In genomic region chr17:72447251-72447640, GRCh38 we compare ENCODE assay signal across 1 cellular context.
TF ChIP-seq lines count a peak whose summit lies in the region.

No MANE protein-coding gene starts in this region.

TF ChIP-seq in HepG2, 621 proteins besides CTCF, POLR2A, EP300 and RAD21 (continued from another document and continues in another):
- TF ChIP-seq POGK (CRISPR knock-in tag; conservative IDR thresholded peaks at IDR 0.05) = peak; percentile 70
- no peak for TF ChIP-seq ZNF776 (CRISPR knock-in tag; IDR thresholded peaks at IDR 0.05)
- peak; percentile 85 for TF ChIP-seq HNF4A (CRISPR knock-in tag; IDR thresholded peaks at IDR 0.05)
- peak; percentile 85 for TF ChIP-seq SMAD3 (CRISPR knock-in tag; IDR thresholded peaks at IDR 0.05)
- no peak; the same call in 1 of the 2 replicates for TF ChIP-seq SP4 (CRISPR knock-in tag; IDR thresholded peaks at IDR 0.05)
- no peak for TF ChIP-seq RORA (CRISPR knock-in tag; IDR thresholded peaks at IDR 0.05)
- TF ChIP-seq ZNF546 (CRISPR knock-in tag; conservative IDR thresholded peaks at IDR 0.05) = no peak
- TF ChIP-seq, protein P1, sequence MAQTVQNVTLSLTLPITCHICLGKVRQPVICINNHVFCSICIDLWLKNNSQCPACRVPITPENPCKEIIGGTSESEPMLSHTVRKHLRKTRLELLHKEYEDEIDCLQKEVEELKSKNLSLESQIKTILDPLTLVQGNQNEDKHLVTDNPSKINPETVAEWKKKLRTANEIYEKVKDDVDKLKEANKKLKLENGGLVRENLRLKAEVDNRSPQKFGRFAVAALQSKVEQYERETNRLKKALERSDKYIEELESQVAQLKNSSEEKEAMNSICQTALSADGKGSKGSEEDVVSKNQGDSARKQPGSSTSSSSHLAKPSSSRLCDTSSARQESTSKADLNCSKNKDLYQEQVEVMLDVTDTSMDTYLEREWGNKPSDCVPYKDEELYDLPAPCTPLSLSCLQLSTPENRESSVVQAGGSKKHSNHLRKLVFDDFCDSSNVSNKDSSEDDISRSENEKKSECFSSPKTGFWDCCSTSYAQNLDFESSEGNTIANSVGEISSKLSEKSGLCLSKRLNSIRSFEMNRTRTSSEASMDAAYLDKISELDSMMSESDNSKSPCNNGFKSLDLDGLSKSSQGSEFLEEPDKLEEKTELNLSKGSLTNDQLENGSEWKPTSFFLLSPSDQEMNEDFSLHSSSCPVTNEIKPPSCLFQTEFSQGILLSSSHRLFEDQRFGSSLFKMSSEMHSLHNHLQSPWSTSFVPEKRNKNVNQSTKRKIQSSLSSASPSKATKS (CRISPR knock-in tag; IDR thresholded peaks at IDR 0.05) = no peak
- TF ChIP-seq MED13 (CRISPR knock-in tag; IDR thresholded peaks at IDR 0.05) = peak; percentile 78; the same call in 1 of the 2 replicates
- TF ChIP-seq NFE2L1 (CRISPR knock-in tag; IDR thresholded peaks at IDR 0.05; ENCODE audit: borderline replicate concordance) = no peak
- TF ChIP-seq MIER3 (CRISPR knock-in tag; IDR thresholded peaks at IDR 0.05; ENCODE audit: borderline replicate concordance) = no peak
- TF ChIP-seq THAP7 (CRISPR knock-in tag; IDR thresholded peaks at IDR 0.05) = no peak
- no peak for TF ChIP-seq ZNF749 (CRISPR knock-in tag; IDR thresholded peaks at IDR 0.05; ENCODE audit: borderline replicate concordance)
- peak; percentile 41; the same call in 1 of the 2 replicates for TF ChIP-seq ARID4A (CRISPR knock-in tag; IDR thresholded peaks at IDR 0.05; ENCODE audit: borderline replicate concordance)
- TF ChIP-seq ZNF382 (CRISPR knock-in tag; IDR thresholded peaks at IDR 0.05; ENCODE audit: borderline replicate concordance) = no peak
- peak; percentile 99 for TF ChIP-seq RXRB (CRISPR knock-in tag; IDR thresholded peaks at IDR 0.05; ENCODE audit: borderline replicate concordance)
- no peak for TF ChIP-seq ZBTB21 (CRISPR knock-in tag; IDR thresholded peaks at IDR 0.05)
- TF ChIP-seq ZNF792 (CRISPR knock-in tag; IDR thresholded peaks at IDR 0.05) = no peak
- TF ChIP-seq ELF4 (CRISPR knock-in tag; IDR thresholded peaks at IDR 0.05; ENCODE audit: borderline replicate concordance) = peak; percentile 50; the same call in 1 of the 2 replicates
- TF ChIP-seq ZSCAN20 (CRISPR knock-in tag; IDR thresholded peaks at IDR 0.05; ENCODE audit: borderline replicate concordance) = 0 out of 2 replicates have a peak, but pooled peaks have one; percentile 5
- peak; percentile 54; the same call in 1 of the 2 replicates for TF ChIP-seq ZBED4 (CRISPR knock-in tag; IDR thresholded peaks at IDR 0.05; ENCODE audit: borderline replicate concordance)
- no peak for TF ChIP-seq HOXA7 (CRISPR knock-in tag; IDR thresholded peaks at IDR 0.05)
- no peak for TF ChIP-seq XBP1 (CRISPR knock-in tag; IDR thresholded peaks at IDR 0.05)
- peak; percentile 59; the same call in 1 of the 2 replicates for TF ChIP-seq KAT7 (CRISPR knock-in tag; IDR thresholded peaks at IDR 0.05; ENCODE audit: borderline replicate concordance)
- no peak for TF ChIP-seq NONO (IDR thresholded peaks at IDR 0.05)
- no peak; the same call in none of the 2 replicates for TF ChIP-seq NONO (CRISPR knock-in tag; conservative IDR thresholded peaks at IDR 0.05)
- TF ChIP-seq SOX6 (IDR thresholded peaks at IDR 0.05) = no peak
- peak; percentile 92 for TF ChIP-seq SOX6 (CRISPR knock-in tag; IDR thresholded peaks at IDR 0.05)
- TF ChIP-seq ZFP1 (CRISPR knock-in tag; IDR thresholded peaks at IDR 0.05) = 0 out of 2 replicates have a peak, but pooled peaks have one; percentile 61
- TF ChIP-seq JDP2 (CRISPR knock-in tag; IDR thresholded peaks at IDR 0.05; ENCODE audit: borderline replicate concordance) = no peak
- 0 out of 2 replicates have a peak, but pooled peaks have one; percentile 49 for TF ChIP-seq HOXD1 (CRISPR knock-in tag; IDR thresholded peaks at IDR 0.05)
- no peak for TF ChIP-seq ZNF143 (CRISPR knock-in tag; IDR thresholded peaks at IDR 0.05)
- TF ChIP-seq ZSCAN29 (CRISPR knock-in tag; conservative IDR thresholded peaks at IDR 0.05) = peak; percentile 79; the same call in 1 of the 2 replicates
- no peak for TF ChIP-seq AGO1 (IDR thresholded peaks at IDR 0.05; ENCODE audit: low read depth, low read length, poor library complexity, severe bottlenecking)
- TF ChIP-seq GATAD2A (CRISPR knock-in tag; IDR thresholded peaks at IDR 0.05) = peak; percentile 97
- TF ChIP-seq HINFP (CRISPR knock-in tag; IDR thresholded peaks at IDR 0.05; ENCODE audit: low read depth) = no peak
- TF ChIP-seq SP1 (IDR thresholded peaks at IDR 0.05) = no peak
- peak; percentile 10; the same call in 1 of the 2 replicates for TF ChIP-seq SP1 (CRISPR knock-in tag; IDR thresholded peaks at IDR 0.05)
- TF ChIP-seq, protein P2, sequence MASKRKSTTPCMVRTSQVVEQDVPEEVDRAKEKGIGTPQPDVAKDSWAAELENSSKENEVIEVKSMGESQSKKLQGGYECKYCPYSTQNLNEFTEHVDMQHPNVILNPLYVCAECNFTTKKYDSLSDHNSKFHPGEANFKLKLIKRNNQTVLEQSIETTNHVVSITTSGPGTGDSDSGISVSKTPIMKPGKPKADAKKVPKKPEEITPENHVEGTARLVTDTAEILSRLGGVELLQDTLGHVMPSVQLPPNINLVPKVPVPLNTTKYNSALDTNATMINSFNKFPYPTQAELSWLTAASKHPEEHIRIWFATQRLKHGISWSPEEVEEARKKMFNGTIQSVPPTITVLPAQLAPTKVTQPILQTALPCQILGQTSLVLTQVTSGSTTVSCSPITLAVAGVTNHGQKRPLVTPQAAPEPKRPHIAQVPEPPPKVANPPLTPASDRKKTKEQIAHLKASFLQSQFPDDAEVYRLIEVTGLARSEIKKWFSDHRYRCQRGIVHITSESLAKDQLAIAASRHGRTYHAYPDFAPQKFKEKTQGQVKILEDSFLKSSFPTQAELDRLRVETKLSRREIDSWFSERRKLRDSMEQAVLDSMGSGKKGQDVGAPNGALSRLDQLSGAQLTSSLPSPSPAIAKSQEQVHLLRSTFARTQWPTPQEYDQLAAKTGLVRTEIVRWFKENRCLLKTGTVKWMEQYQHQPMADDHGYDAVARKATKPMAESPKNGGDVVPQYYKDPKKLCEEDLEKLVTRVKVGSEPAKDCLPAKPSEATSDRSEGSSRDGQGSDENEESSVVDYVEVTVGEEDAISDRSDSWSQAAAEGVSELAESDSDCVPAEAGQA (IDR thresholded peaks at IDR 0.05; ENCODE audit: low read depth) = no peak
- TF ChIP-seq, protein P2 (CRISPR knock-in tag; IDR thresholded peaks at IDR 0.05; ENCODE audit: borderline replicate concordance) = no peak
- TF ChIP-seq ZNF644 (CRISPR knock-in tag; IDR thresholded peaks at IDR 0.05; ENCODE audit: low read depth) = peak; percentile 82
- TF ChIP-seq PAWR (CRISPR knock-in tag; IDR thresholded peaks at IDR 0.05; ENCODE audit: borderline replicate concordance) = no peak
